Comparison of ENCODE assay signal across 8 cellular contexts in the genomic region with DNA sequence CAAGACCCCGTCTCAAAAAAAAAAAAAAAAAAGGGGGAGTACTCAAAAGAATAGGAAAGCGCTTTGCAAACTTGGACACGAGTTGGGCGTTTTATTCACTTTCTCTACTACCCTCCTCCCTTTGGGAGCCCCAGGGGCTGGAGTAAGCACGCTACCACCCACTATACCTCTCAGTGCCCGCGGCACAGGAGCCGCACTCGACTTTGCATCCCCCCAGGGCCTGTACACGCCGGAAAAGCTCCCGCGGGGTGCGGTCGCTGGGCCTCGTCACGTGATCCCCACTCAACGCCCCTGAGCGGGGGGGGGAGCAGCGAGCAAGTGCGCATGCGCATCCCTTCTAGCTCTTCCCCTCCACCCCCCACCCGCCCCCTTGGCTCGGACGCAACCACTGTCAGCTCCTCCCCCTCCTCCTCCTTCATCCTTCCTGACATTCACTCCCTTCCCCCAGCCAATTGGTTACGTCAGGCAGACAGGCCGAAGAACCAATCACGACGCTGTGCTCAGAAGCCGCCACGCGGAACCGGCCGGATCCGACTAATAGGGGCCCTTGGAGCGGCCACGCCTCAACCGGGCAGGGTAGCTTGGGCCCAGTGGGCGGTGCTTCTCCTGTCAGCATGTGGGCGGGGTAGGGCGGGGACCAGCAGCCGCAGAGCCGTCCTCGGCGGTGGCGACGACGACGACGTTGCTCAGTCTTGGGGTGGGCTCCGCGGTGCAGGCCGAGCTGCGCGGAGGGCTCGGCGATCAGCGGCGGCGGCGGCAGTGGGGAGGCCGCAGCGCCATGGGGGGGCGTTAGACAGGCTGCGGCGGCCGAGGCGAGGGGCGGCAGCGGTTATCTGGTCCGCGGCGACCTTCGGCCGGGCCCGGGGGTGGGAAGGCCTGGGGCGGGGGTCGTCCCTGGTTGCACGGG. TPM values are rescaled to one million over a fixed set of nuclear protein-coding genes. Genes with fewer than 3 reads are reported as not detected.
A peak's percentile ranks its signal among the peaks of the same experiment; 100 is the strongest.
DNase-seq lines count a peak whose midpoint lies in the region; ATAC-seq and TF ChIP-seq lines count a peak whose summit lies in the region.

A gene with protein sequence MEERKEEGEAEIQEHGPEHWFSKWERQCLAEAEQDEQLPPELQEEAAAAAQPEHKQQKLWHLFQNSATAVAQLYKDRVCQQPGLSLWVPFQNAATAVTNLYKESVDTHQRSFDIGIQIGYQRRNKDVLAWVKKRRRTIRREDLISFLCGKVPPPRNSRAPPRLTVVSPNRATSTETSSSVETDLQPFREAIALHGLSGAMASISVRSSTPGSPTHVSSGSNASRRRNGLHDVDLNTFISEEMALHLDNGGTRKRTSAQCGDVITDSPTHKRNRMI (plus strand): TSS at position 685 of the 907 bp plus-strand sequence. CDS start 401 bp downstream, outside the sequence.

- H3K27me3 Mint-ChIP-seq in activated T-cell treated with anti-CD3 and anti-CD28 coated beads, Interleukin-2, amount 50 U/mL, for 4 hours (ENCODE audit: low read depth), result no peaks in the 10 kb centered on the region

- in situ Hi-C loops in KBM-7 (cut with MboI; ENCODE audit: low pct_unique_long_range_greater_than_20kb, low sequenced_read_pairs), result no loop called here

- H3K4me1 Mint-ChIP-seq in activated T-cell treated with anti-CD3 and anti-CD28 coated beads, Interleukin-2, amount 50 U/mL, for 4 hours (ENCODE audit: low read depth), result peaks cover 26% of the 10 kb centered on the region

- WGBS in esophagus, 2 donors, result 0% methylated on average over 64 to 79 of the region's 79 CpGs

- H3K36me3 Mint-ChIP-seq in activated T-cell treated with anti-CD3 and anti-CD28 coated beads, Interleukin-2, amount 50 U/mL, for 4 hours (ENCODE audit: insufficient read depth), result peaks cover 26% of the 10 kb centered on the region

- H3K36me3 ChIP-seq in esophagus (ENCODE audit: control insufficient read depth in 2 of 2, insufficient read depth in 2 of 2, low read length in 1 of 2) (peaks cover 0 to 3% of the 10 kb centered on the region in 2 donors), muscle layer of colon (ENCODE audit: insufficient read depth, low read length) (no peaks in the 10 kb centered on the region)

- H3K4me3 ChIP-seq in esophagus (ENCODE audit: low read depth in 1 of 2, low read length in 2 of 2) (peak within 1 kb of the TSS; percentile 95 to 99), muscle layer of colon (ENCODE audit: low read depth in 1 of 2, low read length in 2 of 2) (peak within 1 kb of the TSS; percentile 91 to 96)

- H3K4me1 ChIP-seq in esophagus (ENCODE audit: control insufficient read depth in 2 of 2, insufficient read depth in 2 of 2, low read length in 1 of 2), result no peaks in the 10 kb centered on the region
- peaks cover 26% of the 10 kb centered on the region for H3K4me1 ChIP-seq in muscle layer of colon (ENCODE audit: insufficient read depth, low read length)

- H3K4me3 Mint-ChIP-seq in activated T-cell treated with anti-CD3 and anti-CD28 coated beads, Interleukin-2, amount 50 U/mL, for 4 hours, result peak within 1 kb of the TSS; percentile 100

- ATAC-seq in GM21717 (IDR thresholded peaks at IDR 0.05; ENCODE audit: unreplicated experiment), result peak; percentile 85
- ATAC-seq in activated T-cell treated with anti-CD3 and anti-CD28 coated beads, Interleukin-2, amount 50 U/mL, for 4 hours, result peak; percentile 88 to 90

- H3K9ac ChIP-seq in muscle layer of colon (ENCODE audit: low read length), result peak within 1 kb of the TSS; percentile 80

- no peaks in the 10 kb centered on the region for H3K9me3 Mint-ChIP-seq in activated T-cell treated with anti-CD3 and anti-CD28 coated beads, Interleukin-2, amount 50 U/mL, for 4 hours

- H3K27ac ChIP-seq in esophagus (ENCODE audit: low read depth in 2 of 2, low read length in 1 of 2), result peak within 1 kb of the TSS; percentile 97 to 99
- peak within 1 kb of the TSS; percentile 98 for H3K27ac ChIP-seq in muscle layer of colon (ENCODE audit: low read depth, low read length)

- H3K9me3 ChIP-seq in esophagus (ENCODE audit: control insufficient read depth in 2 of 2, insufficient read depth in 1 of 2, low read depth in 1 of 2, low read length in 1 of 2), result no peaks in the 10 kb centered on the region
- H3K9me3 ChIP-seq in muscle layer of colon (ENCODE audit: low read length), result no peaks in the 10 kb centered on the region

- no peaks in the 10 kb centered on the region for H3K27me3 ChIP-seq in esophagus (ENCODE audit: control insufficient read depth in 1 of 2, insufficient read depth in 2 of 2, low read length in 2 of 2)
- no peaks in the 10 kb centered on the region for H3K27me3 ChIP-seq in muscle layer of colon (ENCODE audit: control insufficient read depth in 1 of 2, insufficient read depth in 2 of 2, low read length in 2 of 2)

- DNase-seq in DMS153 treated with DMSO at 0.1 percent for 48 hours (lab: John Stamatoyannopoulos, UW; ENCODE audit: unreplicated experiment), result peak; percentile 97
- DNase-seq in KBM-7, result peak; percentile 99
- peak; percentile 99 for DNase-seq in activated T-cell treated with anti-CD3 and anti-CD28 coated beads, Interleukin-2, amount 50 U/mL, for 4 hours
- DNase-seq in stimulated activated CD8-positive, alpha-beta memory T cell treated with anti-CD3 and anti-CD28 coated beads, Interleukin-7, amount 100 ng/mL, for 24 hours (ENCODE audit: low read depth), result peak; percentile 96

TF ChIP-seq in PFSK-1, 5 proteins besides CTCF, POLR2A, EP300 and RAD21:
- TF ChIP-seq SIN3A (IDR thresholded peaks at IDR 0.05; ENCODE audit: borderline replicate concordance, insufficient read depth, low read length) (peak; percentile 35; the same call in 1 of the 2 replicates), TAF1 (IDR thresholded peaks at IDR 0.05; ENCODE audit: borderline replicate concordance, insufficient read depth, low read length) (peak; percentile 91; the same call in 1 of the 2 replicates), POLR2AphosphoS5 (IDR thresholded peaks at IDR 0.05; ENCODE audit: low read depth, low read length) (peak; percentile 90), REST (IDR thresholded peaks at IDR 0.05; ENCODE audit: insufficient read depth in 1 of 2, low read depth in 2 of 2, low read length in 2 of 2) (peak in 1 of 2 experiments; percentile 41; a peak in 1 of 4 replicates), FOXP2 (optimal IDR thresholded peaks at IDR 0.05; ENCODE audit: borderline replicate concordance, extremely low read depth, extremely low read length, insufficient read depth) (peak; percentile 84)

RNA-seq across cellular contexts. Expression of the gene that starts here (rescaled TPM):
- 13.3 TPM for polyA plus RNA-seq in PFSK-1 (2012; ENCODE audit: insufficient read length, low read depth)
- 10 to 100 TPM; 64.2 to 75.7 (median 70.0) TPM for total RNA-seq in activated T-cell treated with anti-CD3 and anti-CD28 coated beads, Interleukin-2, amount 50 U/mL, for 4 hours
- 10 to 100 TPM; 11.4 to 14.2 TPM for polyA plus RNA-seq in esophagus

Comparison
In these comparisons a context has a peak if more than half of its experiments do, and no peak if none do; other contexts are left out.
1. Peak in every context shown above with its lines: DNase-seq, ATAC-seq, H3K4me3 ChIP-seq and H3K27ac ChIP-seq.